8 cellular contexts compared by ENCODE assay signal in the genomic region with DNA sequence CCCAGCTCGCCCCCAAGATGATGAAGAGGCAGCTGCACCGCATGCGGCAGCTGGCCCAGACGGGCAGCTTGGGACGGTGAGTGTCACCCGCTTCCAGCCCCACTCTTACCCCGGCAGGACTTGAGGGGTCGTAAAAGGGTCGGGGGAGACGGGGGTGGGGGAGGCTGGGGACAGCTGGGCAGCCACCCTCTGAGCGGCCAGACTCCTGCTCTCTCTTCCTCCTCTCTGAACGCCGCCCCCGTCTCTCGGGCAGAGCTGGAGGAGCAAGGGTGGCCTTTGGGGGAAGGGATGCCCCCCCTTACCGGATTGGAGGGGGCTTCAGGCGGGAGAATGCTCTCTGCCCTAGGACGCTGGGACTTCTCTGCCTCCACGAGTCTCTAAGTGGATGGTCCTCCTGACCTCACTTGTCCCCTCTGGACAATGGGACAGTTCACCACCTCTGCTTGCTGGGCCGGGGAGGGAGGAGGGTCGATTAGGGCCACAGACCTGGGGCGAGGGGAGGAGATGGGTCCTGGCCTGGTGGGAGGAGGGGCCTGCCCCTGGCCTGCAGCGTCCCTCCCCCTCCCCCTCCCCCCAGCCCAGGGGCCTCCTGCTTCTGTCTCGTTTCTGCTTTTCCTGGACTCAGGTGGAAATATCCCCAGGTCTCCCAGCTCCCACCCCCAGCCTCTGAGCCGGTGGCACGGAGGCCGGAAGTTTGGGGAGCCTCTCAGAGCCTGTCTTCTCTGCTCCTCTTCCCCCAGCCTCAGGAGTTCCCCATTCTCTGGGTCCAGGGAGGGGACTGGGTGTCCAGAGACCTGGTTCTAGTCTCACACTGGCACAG. TPM values are rescaled to one million over a fixed set of nuclear protein-coding genes. Genes with fewer than 3 reads are reported as not detected.
DNase-seq lines count a peak whose midpoint lies in the region; ATAC-seq and TF ChIP-seq lines count a peak whose summit lies in the region.

No MANE protein-coding gene starts in this region.

- intact Hi-C loops in ascending aorta (cut with DNase I), result no loop called here

- DNase-seq in KBM-7 (peak; percentile 66), ascending aorta (ENCODE audit: low spot score in 2 of 2) (no peak), left kidney (ENCODE audit: low read depth, low spot score) (peak; percentile 68), tibial nerve (ENCODE audit: low spot score in 2 of 2) (no peak), NCI-H2029 treated with DMSO at 0.1 percent for 48 hours (lab: John Stamatoyannopoulos, UW) (no peak), NCI-H2171 treated with DMSO at 0.1 percent for 48 hours (lab: John Stamatoyannopoulos, UW) (no peak)

- H3K36me3 ChIP-seq in ascending aorta (no peaks in the 10 kb centered on the region), tibial nerve (peaks cover 0 to 1% (median 0%) of the 10 kb centered on the region in 3 donors)

- H3K27me3 ChIP-seq in ascending aorta, result no peaks in the 10 kb centered on the region
- no peaks in the 10 kb centered on the region for H3K27me3 ChIP-seq in tibial nerve

- H3K9me3 ChIP-seq in ascending aorta (no peaks in the 10 kb centered on the region), tibial nerve (no peaks in the 10 kb centered on the region)

- peaks cover 6 to 19% of the 10 kb centered on the region in 2 donors for H3K4me1 ChIP-seq in ascending aorta
- H3K4me1 ChIP-seq in tibial nerve, result peaks cover 0 to 64% (median 46%) of the 10 kb centered on the region in 4 donors

- 6 to 8% methylated on average over 20 to 22 of the region's 27 CpGs for WGBS in tibial nerve, 2 donors

- TF ChIP-seq CTCF in C4-2B (conservative IDR thresholded peaks at IDR 0.05) (no peak), ascending aorta (IDR thresholded peaks at IDR 0.05) (no peak), tibial nerve (IDR thresholded peaks at IDR 0.05) (no peak)

- H3K4me3 ChIP-seq in ascending aorta, result peak overlapping the region; percentile 59 to 64
- peak overlapping the region; percentile 33 to 71 (median 54) for H3K4me3 ChIP-seq in tibial nerve

- in situ Hi-C loops in KBM-7 (cut with MboI; ENCODE audit: low pct_unique_long_range_greater_than_20kb, low sequenced_read_pairs), result no loop called here

- TF ChIP-seq EP300 in tibial nerve (IDR thresholded peaks at IDR 0.05), result no peak

- H3K27ac ChIP-seq in C4-2B (peak overlapping the region; percentile 61), ascending aorta (peak overlapping the region; percentile 3 to 23), tibial nerve (peak overlapping the region in 3 of 4 donors; percentile 51 to 87 (median 74))

- ATAC-seq in GM19035 (IDR thresholded peaks at IDR 0.05; ENCODE audit: unreplicated experiment), result no peak

- no peak for TF ChIP-seq POLR2A in tibial nerve (IDR thresholded peaks at IDR 0.05)

RNA-seq across cellular contexts. Expression of a gene that starts 0.5 kb away (rescaled TPM):
- total RNA-seq in ascending aorta (33.7 TPM), tibial nerve (10 to 100 TPM in 2 of 4 donors, 1 to 10 TPM in 2; 7.5 to 19.8 (median 13.9) TPM)

RNA-seq across cellular contexts. Expression of a gene that starts 18.5 kb away (rescaled TPM):
- total RNA-seq in ascending aorta (10.6 TPM), tibial nerve (10 to 100 TPM; 14.7 to 19.7 (median 16.2) TPM)

RNA-seq across cellular contexts. Expression of a gene that starts 31.3 kb away (rescaled TPM):
- total RNA-seq in ascending aorta (53.5 TPM), tibial nerve (10 to 100 TPM; 66.3 to 99.0 (median 77.2) TPM)

RNA-seq across cellular contexts. Expression of a gene that starts 35.5 kb away (rescaled TPM):
- total RNA-seq in ascending aorta (2,009 TPM), tibial nerve (1,000 to 10,000 TPM; 1,362 to 3,592 (median 2,463) TPM)

RNA-seq across cellular contexts. Expression of a gene that starts 46.2 kb away (rescaled TPM):
- 4.0 TPM for total RNA-seq in ascending aorta
- 10 to 100 TPM; 24.1 to 39.5 (median 31.2) TPM for total RNA-seq in tibial nerve

Comparison
In these comparisons a context has a peak if more than half of its experiments do, and no peak if none do; other contexts are left out.
1. H3K27ac ChIP-seq: peak in every context shown above with its lines; median percentile 74 in tibial nerve; 61 in C4-2B; 13 in ascending aorta.
2. DNase-seq: peak in KBM-7 (single experiment) and left kidney (single experiment); none in ascending aorta (0 of 2), tibial nerve (0 of 2), NCI-H2029 treated with DMSO at 0.1 percent for 48 hours (single experiment) and NCI-H2171 treated with DMSO at 0.1 percent for 48 hours (single experiment).